In the genomic region with DNA sequence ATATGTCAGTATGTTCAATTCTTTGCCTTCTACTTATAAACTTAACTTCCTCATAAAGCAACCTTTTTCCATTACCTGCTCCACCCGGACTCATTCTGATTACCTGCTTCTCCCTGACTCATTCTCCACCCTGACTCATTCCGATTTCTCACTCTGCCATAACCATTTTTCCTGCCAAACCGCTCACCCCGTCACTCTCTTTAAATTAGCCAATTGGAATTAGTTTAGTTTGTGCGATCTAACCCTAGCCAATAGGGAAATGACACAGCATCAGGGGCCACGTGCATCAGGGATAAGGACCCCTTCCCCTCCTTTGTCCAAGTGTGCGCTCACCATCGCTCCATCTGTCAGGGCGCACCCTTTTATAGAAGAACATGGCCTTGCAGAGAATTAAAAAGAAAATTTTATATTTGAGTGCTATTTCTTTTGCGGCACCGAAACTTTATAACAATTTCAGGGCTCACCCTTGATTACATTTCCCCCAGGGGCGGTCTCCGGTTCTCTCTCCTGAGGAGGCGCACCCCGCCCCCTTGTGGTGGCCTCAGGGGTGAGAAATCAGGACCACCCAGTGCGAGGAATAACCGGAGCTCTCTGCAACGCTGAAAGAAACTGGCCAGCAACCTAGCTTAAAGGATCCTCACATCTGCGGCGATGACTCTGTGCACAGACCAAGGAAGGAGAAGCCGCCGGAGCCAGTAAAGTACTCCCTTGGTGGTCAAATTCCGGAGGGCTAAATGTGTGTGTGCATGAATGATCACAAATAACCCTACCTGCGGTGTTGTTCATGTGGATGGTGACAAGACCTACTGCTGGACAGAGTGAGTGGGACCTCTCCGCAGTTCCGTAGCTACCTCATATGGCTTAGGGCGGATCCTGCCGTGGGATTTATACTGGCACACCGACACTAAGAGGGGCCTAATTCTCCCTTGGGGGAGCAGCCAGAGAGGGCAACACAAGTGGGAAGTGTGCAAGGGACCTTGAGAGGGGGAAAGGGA, we compare ENCODE assay signal across 8 cellular contexts. TPM values are rescaled to one million over a fixed set of nuclear protein-coding genes. Genes with fewer than 3 reads are reported as not detected.
DNase-seq lines count a peak whose midpoint lies in the region; ATAC-seq and TF ChIP-seq lines count a peak whose summit lies in the region.

No MANE protein-coding gene starts in this region.

- peaks cover 46 to 56% of the 10 kb centered on the region in 2 donors for H3K27me3 Mint-ChIP-seq in CD8-positive, alpha-beta memory T cell
- peaks cover 40% of the 10 kb centered on the region for H3K27me3 Mint-ChIP-seq in activated naive CD8-positive, alpha-beta T cell treated with anti-CD3 and anti-CD28 coated beads, Interleukin-2, amount 10 ng/mL, durations not matched to agents 7 days and 5 days

- no peak overlapping the region for H3K27ac ChIP-seq in CD8-positive, alpha-beta memory T cell (ENCODE audit: low read depth, low read length)
- no peak overlapping the region for H3K27ac ChIP-seq in Peyer's patch
- no peak overlapping the region for H3K27ac ChIP-seq in right atrium auricular region

- H3K36me3 ChIP-seq in CD8-positive, alpha-beta memory T cell (ENCODE audit: insufficient read depth, low read length) = no peaks in the 10 kb centered on the region
- H3K36me3 ChIP-seq in Peyer's patch = no peaks in the 10 kb centered on the region
- no peaks in the 10 kb centered on the region for H3K36me3 ChIP-seq in right atrium auricular region

- H3K4me3 ChIP-seq in CD8-positive, alpha-beta memory T cell (ENCODE audit: low read length) = no peak overlapping the region
- H3K4me3 ChIP-seq in Peyer's patch (peak overlapping the region in 1 of 4 donors; percentile 31), right atrium auricular region (peak overlapping the region in 1 of 2 donors; percentile 21)

- CTCF ChIA-PET in CD8-positive, alpha-beta memory T cell (lab: Charles Lee) = interaction anchor here (1.2 kb wide), 1 partner anchor 9 kb away, joined by 4 read pairs; no protein-coding TSS in a partner anchor

- H3K27ac Mint-ChIP-seq in CD8-positive, alpha-beta memory T cell = no peak overlapping the region
- H3K27ac Mint-ChIP-seq in activated naive CD8-positive, alpha-beta T cell treated with anti-CD3 and anti-CD28 coated beads, Interleukin-2, amount 10 ng/mL, durations not matched to agents 7 days and 5 days = no peak overlapping the region

- TF ChIP-seq POLR2A in Peyer's patch (IDR thresholded peaks at IDR 0.05) = no peak

- H3K36me3 Mint-ChIP-seq in CD8-positive, alpha-beta memory T cell = no peaks in the 10 kb centered on the region
- H3K36me3 Mint-ChIP-seq in activated naive CD8-positive, alpha-beta T cell treated with anti-CD3 and anti-CD28 coated beads, Interleukin-2, amount 10 ng/mL, durations not matched to agents 7 days and 5 days = no peaks in the 10 kb centered on the region

- ATAC-seq in activated naive CD8-positive, alpha-beta T cell treated with anti-CD3 and anti-CD28 coated beads, Interleukin-2, amount 10 ng/mL, durations not matched to agents 7 days and 5 days (ENCODE audit: low read depth) = peak; percentile 42
- ATAC-seq in sciatic nerve = peak; percentile 76
- no peak for ATAC-seq in GM21390 (IDR thresholded peaks at IDR 0.05; ENCODE audit: unreplicated experiment)

- no peaks in the 10 kb centered on the region for H3K9me3 Mint-ChIP-seq in CD8-positive, alpha-beta memory T cell
- H3K9me3 Mint-ChIP-seq in activated naive CD8-positive, alpha-beta T cell treated with anti-CD3 and anti-CD28 coated beads, Interleukin-2, amount 10 ng/mL, durations not matched to agents 7 days and 5 days = no peaks in the 10 kb centered on the region

- H3K4me3 Mint-ChIP-seq in CD8-positive, alpha-beta memory T cell = no peak overlapping the region
- H3K4me3 Mint-ChIP-seq in activated naive CD8-positive, alpha-beta T cell treated with anti-CD3 and anti-CD28 coated beads, Interleukin-2, amount 10 ng/mL, durations not matched to agents 7 days and 5 days = peak overlapping the region; percentile 25

- peak; percentile 9 to 71 (median 22) for DNase-seq in CD8-positive, alpha-beta memory T cell
- DNase-seq in Peyer's patch (peak; percentile 53 to 67 (median 57)), right atrium auricular region (ENCODE audit: low spot score) (no peak), sciatic nerve (ENCODE audit: low spot score) (peak; percentile 76), NCI-H510A (lab: John Stamatoyannopoulos, UW) (no peak), GM19238 (ENCODE audit: insufficient read length, low spot score) (no peak)
- DNase-seq in activated naive CD8-positive, alpha-beta T cell treated with anti-CD3 and anti-CD28 coated beads, Interleukin-2, amount 10 ng/mL, durations not matched to agents 7 days and 5 days = peak; percentile 69

- peaks cover 7% of the 10 kb centered on the region for H3K27me3 ChIP-seq in CD8-positive, alpha-beta memory T cell (ENCODE audit: insufficient read depth, low read length, poor library complexity, severe bottlenecking)
- H3K27me3 ChIP-seq in Peyer's patch (no peaks in the 10 kb centered on the region), right atrium auricular region (peaks cover 0 to 4% of the 10 kb centered on the region in 2 donors)

- TF ChIP-seq CTCF in Peyer's patch (IDR thresholded peaks at IDR 0.05) (peak in 5 of 6 experiments; percentile 26 to 55 (median 47)), right atrium auricular region (IDR thresholded peaks at IDR 0.05) (peak; percentile 50 to 64)

- no peaks in the 10 kb centered on the region for H3K9me3 ChIP-seq in CD8-positive, alpha-beta memory T cell (ENCODE audit: low read length)
- H3K9me3 ChIP-seq in Peyer's patch (no peaks in the 10 kb centered on the region), right atrium auricular region (no peaks in the 10 kb centered on the region)

- H3K4me1 ChIP-seq in CD8-positive, alpha-beta memory T cell (ENCODE audit: insufficient read depth, low read length) = no peaks in the 10 kb centered on the region
- H3K4me1 ChIP-seq in Peyer's patch = peaks cover 0 to 8% (median 0%) of the 10 kb centered on the region in 4 donors
- no peaks in the 10 kb centered on the region for H3K4me1 ChIP-seq in right atrium auricular region

- H3K4me1 Mint-ChIP-seq in CD8-positive, alpha-beta memory T cell = peaks cover 3 to 6% (median 5%) of the 10 kb centered on the region in 3 donors
- H3K4me1 Mint-ChIP-seq in activated naive CD8-positive, alpha-beta T cell treated with anti-CD3 and anti-CD28 coated beads, Interleukin-2, amount 10 ng/mL, durations not matched to agents 7 days and 5 days = peaks cover 8% of the 10 kb centered on the region

- intact Hi-C loops in sciatic nerve (cut with DNase I) = no loop called here

- POLR2A ChIA-PET in CD8-positive, alpha-beta memory T cell (lab: Charles Lee) = no interaction called here
- POLR2A ChIA-PET in activated naive CD8-positive, alpha-beta T cell treated with anti-CD3 and anti-CD28 coated beads, Interleukin-2, amount 10 ng/mL, durations not matched to agents 7 days and 5 days (lab: Charles Lee) = interaction anchor here (0.6 kb wide), 1 partner anchor 47 kb away, joined by 3 read pairs; no protein-coding TSS in a partner anchor

RNA-seq across cellular contexts. Expression of gene CBR3, which starts 30.3 kb away (rescaled TPM):
- 1 to 10 TPM; 7.6 to 7.9 TPM for total RNA-seq in CD8-positive, alpha-beta memory T cell
- 2.3 TPM for polyA plus RNA-seq in CD8-positive, alpha-beta memory T cell
- 1 to 10 TPM in 3 of 4 donors, not detected in 1; 2.7 to 5.1 (median 3.2) TPM for total RNA-seq in Peyer's patch
- 10 to 100 TPM; 14.6 to 14.9 TPM for total RNA-seq in activated naive CD8-positive, alpha-beta T cell treated with anti-CD3 and anti-CD28 coated beads, Interleukin-2, amount 10 ng/mL, durations not matched to agents 7 days and 5 days
- total RNA-seq in right atrium auricular region = 1 to 10 TPM; 1.8 to 8.2 TPM
- 15.4 TPM for total RNA-seq in sciatic nerve

RNA-seq across cellular contexts. Expression of gene CBR1, which starts 34.8 kb away (rescaled TPM):
- total RNA-seq in CD8-positive, alpha-beta memory T cell = 10 to 100 TPM; 37.6 to 39.3 TPM
- 39.2 TPM for polyA plus RNA-seq in CD8-positive, alpha-beta memory T cell
- total RNA-seq in Peyer's patch (1,000 to 10,000 TPM in 1 of 4 donors, 100 to 1,000 TPM in 3; 240 to 1,308 (median 979) TPM), right atrium auricular region (100 to 1,000 TPM in 1 of 2 donors, 10 to 100 TPM in 1; 60.7 to 101 TPM), sciatic nerve (74.5 TPM)
- total RNA-seq in activated naive CD8-positive, alpha-beta T cell treated with anti-CD3 and anti-CD28 coated beads, Interleukin-2, amount 10 ng/mL, durations not matched to agents 7 days and 5 days = 10 to 100 TPM; 40.7 to 43.8 TPM

RNA-seq across cellular contexts. Expression of gene SETD4, which starts 44.3 kb away (rescaled TPM):
- 10 to 100 TPM; 20.2 to 20.5 TPM for total RNA-seq in CD8-positive, alpha-beta memory T cell
- 8.0 TPM for polyA plus RNA-seq in CD8-positive, alpha-beta memory T cell
- total RNA-seq in Peyer's patch (10 to 100 TPM; 37.1 to 73.2 (median 56.0) TPM), right atrium auricular region (1 to 10 TPM; 6.3 to 7.6 TPM), sciatic nerve (21.5 TPM)
- total RNA-seq in activated naive CD8-positive, alpha-beta T cell treated with anti-CD3 and anti-CD28 coated beads, Interleukin-2, amount 10 ng/mL, durations not matched to agents 7 days and 5 days = 10 to 100 TPM; 20.5 to 29.7 TPM

RNA-seq across cellular contexts. Expression of gene DOP1B, which starts 52.0 kb away (rescaled TPM):
- total RNA-seq in CD8-positive, alpha-beta memory T cell = 10 to 100 TPM; 12.1 to 15.2 TPM
- polyA plus RNA-seq in CD8-positive, alpha-beta memory T cell = 12.0 TPM
- total RNA-seq in Peyer's patch (10 to 100 TPM; 40.4 to 97.6 (median 69.8) TPM), right atrium auricular region (1 to 10 TPM; 4.0 to 4.9 TPM), sciatic nerve (15.6 TPM)
- total RNA-seq in activated naive CD8-positive, alpha-beta T cell treated with anti-CD3 and anti-CD28 coated beads, Interleukin-2, amount 10 ng/mL, durations not matched to agents 7 days and 5 days = 10 to 100 TPM; 24.1 to 27.1 TPM

Comparison
In these comparisons a context has a peak if more than half of its experiments do, and no peak if none do; other contexts are left out.
1. DNase-seq: peak in CD8-positive, alpha-beta memory T cell (5 of 5), Peyer's patch (3 of 3), activated naive CD8-positive, alpha-beta T cell treated with anti-CD3 and anti-CD28 coated beads, Interleukin-2, amount 10 ng/mL, durations not matched to agents 7 days and 5 days (single experiment) and sciatic nerve (single experiment); none in right atrium auricular region (single experiment), NCI-H510A (single experiment) and GM19238 (single experiment).